Comparison of ENCODE assay signal across 20 cellular contexts in the genomic region with DNA sequence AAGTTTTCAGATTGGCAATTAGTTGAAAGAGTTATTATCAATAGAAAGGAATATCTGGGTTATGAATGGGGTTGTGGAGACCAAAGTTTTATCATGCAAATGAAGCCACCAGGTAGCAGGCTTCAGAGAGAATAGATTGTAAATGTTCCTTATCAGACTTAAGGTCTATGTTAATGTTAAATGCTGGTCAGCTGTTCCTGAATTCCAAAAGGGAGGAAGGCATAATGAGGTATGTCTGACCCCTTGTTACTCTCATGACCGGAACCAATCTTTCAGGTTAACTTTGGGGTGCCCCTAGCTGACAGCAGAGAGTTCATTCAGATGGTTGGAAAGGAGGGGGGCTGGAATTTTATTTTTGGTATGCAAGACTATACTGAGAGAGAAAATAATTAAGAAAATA. TPM values are rescaled to one million over a fixed set of nuclear protein-coding genes. Genes with fewer than 3 reads are reported as not detected.
DNase-seq lines count a peak whose midpoint lies in the region; ATAC-seq and TF ChIP-seq lines count a peak whose summit lies in the region.
"Had no signal": no experiment of that assay in that cellular context is flagged by ENCODE, and none has a peak within 500 bp of the region (broad histone marks: within the 10 kb centered on the region; RNA-seq: fewer than 3 reads in every experiment).

No MANE protein-coding gene starts in this region.

- peak; percentile 6 for DNase-seq in ELF-1 (ENCODE audit: low read depth, low spot score)
- DNase-seq in WTC11 (ENCODE audit: low spot score), result no peak
- DNase-seq in iPS DF 6.9 (ENCODE audit: low read depth, low spot score), result peak; percentile 9
- DNase-seq in NCI-H82 treated with DMSO at 0.1 percent for 48 hours (lab: John Stamatoyannopoulos, UW; ENCODE audit: unreplicated experiment), result no peak
- no peak for DNase-seq in Right ventricle myocardium inferior (ENCODE audit: missing footprints)
- DNase-seq: Caco-2; CD4-positive, CD25-positive, alpha-beta regulatory T cell; CD8-positive, alpha-beta T cell; DMS153; DND-41; GDM1; GM23248; HFFc6 had no signal

- H3K36me3 ChIP-seq in iPS DF 6.9 (ENCODE audit: control insufficient read depth, insufficient read depth, low read length), result no peaks in the 10 kb centered on the region
- H3K36me3 ChIP-seq: BLaER1, HAP-1 had no signal

- no peak overlapping the region for H3K4me3 ChIP-seq in iPS DF 6.9 (ENCODE audit: low read length)
- H3K4me3 ChIP-seq: BLaER1, GM12878, GM23248, HAP-1 had no signal

- no peaks in the 10 kb centered on the region for H3K27me3 ChIP-seq in iPS DF 6.9 (ENCODE audit: control insufficient read depth, insufficient read depth, low read length)
- H3K27me3 ChIP-seq: BLaER1 had no signal

- WGBS in iPS DF 6.9 (ENCODE audit: insufficient coverage, insufficient read length), result no CpG with 5 or more reads among the region's 1 CpG

- H3K4me1 ChIP-seq in iPS DF 6.9 (ENCODE audit: control insufficient read depth, insufficient read depth, low read length), result no peaks in the 10 kb centered on the region
- H3K4me1 ChIP-seq: BLaER1, Caco-2, HAP-1 had no signal

- H3K27ac ChIP-seq in iPS DF 6.9 (ENCODE audit: low read length), result no peak overlapping the region
- H3K27ac ChIP-seq: 22Rv1, BLaER1, C4-2B, GM23248 had no signal

- peak overlapping the region; percentile 43; the same call in 1 of the 2 replicates for H3K27ac Mint-ChIP-seq in WTC11
- H3K27ac Mint-ChIP-seq: B cell; CD4-positive, CD25-positive, alpha-beta regulatory T cell; CD8-positive, alpha-beta T cell; HFFc6 had no signal

- peaks cover 37% of the 10 kb centered on the region for H3K4me1 Mint-ChIP-seq in WTC11
- H3K4me1 Mint-ChIP-seq: B cell; CD4-positive, CD25-positive, alpha-beta regulatory T cell had no signal

- POLR2A ChIA-PET in WTC11 (lab: Charles Lee), result no interaction called here

- no peaks in the 10 kb centered on the region for H3K9me3 ChIP-seq in iPS DF 6.9 (ENCODE audit: control insufficient read depth, insufficient read depth, low read length)
- H3K9me3 ChIP-seq: BLaER1, Caco-2, HAP-1 had no signal

- peak overlapping the region; percentile 3; the same call in 1 of the 2 replicates for H3K4me3 Mint-ChIP-seq in WTC11
- H3K4me3 Mint-ChIP-seq: B cell; CD4-positive, CD25-positive, alpha-beta regulatory T cell; CD8-positive, alpha-beta T cell; HFFc6 had no signal

- peaks cover 4% of the 10 kb centered on the region for H3K9me3 Mint-ChIP-seq in WTC11

- no peaks in the 10 kb centered on the region for H3K27me3 Mint-ChIP-seq in WTC11 (ENCODE audit: low read depth)
- H3K27me3 Mint-ChIP-seq: B cell; CD4-positive, CD25-positive, alpha-beta regulatory T cell had no signal

- no peak for TF ChIP-seq CTCF in WTC11 (IDR thresholded peaks at IDR 0.05)

- intact Hi-C loops in Right ventricle myocardium inferior (cut with DNase I), result no loop called here

- H3K36me3 Mint-ChIP-seq in WTC11, result peaks cover 3% of the 10 kb centered on the region; the same call in 1 of the 2 replicates
- H3K36me3 Mint-ChIP-seq: CD4-positive, CD25-positive, alpha-beta regulatory T cell; CD8-positive, alpha-beta T cell had no signal

- CTCF ChIA-PET in WTC11 (lab: Charles Lee), result interaction anchor here (1.1 kb wide), 1 partner anchor 471 kb away, joined by 3 read pairs; no protein-coding TSS in a partner anchor

- ATAC-seq in WTC11, result peak; percentile 64; the same call in 1 of the 2 replicates
- ATAC-seq in HG02759 (IDR thresholded peaks at IDR 0.05; ENCODE audit: unreplicated experiment), result no peak
- no peak for ATAC-seq in Right ventricle myocardium inferior
- ATAC-seq: CD8-positive, alpha-beta T cell; GM12878 had no signal

TF ChIP-seq in WTC11, 78 proteins besides CTCF, POLR2A, EP300 and RAD21:
- TF ChIP-seq USF2 (CRISPR knock-in tag; IDR thresholded peaks at IDR 0.05) (0 out of 2 replicates have a peak, but pooled peaks have one; percentile 11), FOXP1 (CRISPR knock-in tag; IDR thresholded peaks at IDR 0.05; ENCODE audit: borderline replicate concordance) (no peak), NFE2L1 (CRISPR knock-in tag; IDR thresholded peaks at IDR 0.05) (no peak), TEAD1 (CRISPR knock-in tag; IDR thresholded peaks at IDR 0.05) (0 out of 2 replicates have a peak, but pooled peaks have one; percentile 25)
- TF ChIP-seq, protein P1, sequence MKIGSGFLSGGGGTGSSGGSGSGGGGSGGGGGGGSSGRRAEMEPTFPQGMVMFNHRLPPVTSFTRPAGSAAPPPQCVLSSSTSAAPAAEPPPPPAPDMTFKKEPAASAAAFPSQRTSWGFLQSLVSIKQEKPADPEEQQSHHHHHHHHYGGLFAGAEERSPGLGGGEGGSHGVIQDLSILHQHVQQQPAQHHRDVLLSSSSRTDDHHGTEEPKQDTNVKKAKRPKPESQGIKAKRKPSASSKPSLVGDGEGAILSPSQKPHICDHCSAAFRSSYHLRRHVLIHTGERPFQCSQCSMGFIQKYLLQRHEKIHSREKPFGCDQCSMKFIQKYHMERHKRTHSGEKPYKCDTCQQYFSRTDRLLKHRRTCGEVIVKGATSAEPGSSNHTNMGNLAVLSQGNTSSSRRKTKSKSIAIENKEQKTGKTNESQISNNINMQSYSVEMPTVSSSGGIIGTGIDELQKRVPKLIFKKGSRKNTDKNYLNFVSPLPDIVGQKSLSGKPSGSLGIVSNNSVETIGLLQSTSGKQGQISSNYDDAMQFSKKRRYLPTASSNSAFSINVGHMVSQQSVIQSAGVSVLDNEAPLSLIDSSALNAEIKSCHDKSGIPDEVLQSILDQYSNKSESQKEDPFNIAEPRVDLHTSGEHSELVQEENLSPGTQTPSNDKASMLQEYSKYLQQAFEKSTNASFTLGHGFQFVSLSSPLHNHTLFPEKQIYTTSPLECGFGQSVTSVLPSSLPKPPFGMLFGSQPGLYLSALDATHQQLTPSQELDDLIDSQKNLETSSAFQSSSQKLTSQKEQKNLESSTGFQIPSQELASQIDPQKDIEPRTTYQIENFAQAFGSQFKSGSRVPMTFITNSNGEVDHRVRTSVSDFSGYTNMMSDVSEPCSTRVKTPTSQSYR (CRISPR knock-in tag; IDR thresholded peaks at IDR 0.05), result no peak
- TF ChIP-seq, protein P2, sequence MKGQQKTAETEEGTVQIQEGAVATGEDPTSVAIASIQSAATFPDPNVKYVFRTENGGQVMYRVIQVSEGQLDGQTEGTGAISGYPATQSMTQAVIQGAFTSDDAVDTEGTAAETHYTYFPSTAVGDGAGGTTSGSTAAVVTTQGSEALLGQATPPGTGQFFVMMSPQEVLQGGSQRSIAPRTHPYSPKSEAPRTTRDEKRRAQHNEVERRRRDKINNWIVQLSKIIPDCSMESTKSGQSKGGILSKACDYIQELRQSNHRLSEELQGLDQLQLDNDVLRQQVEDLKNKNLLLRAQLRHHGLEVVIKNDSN (CRISPR knock-in tag; IDR thresholded peaks at IDR 0.05), result no peak; the same call in 1 of the 2 replicates

RNA-seq across cellular contexts. Expression of gene RIT2, which starts 47.9 kb away (rescaled TPM):
- total RNA-seq in WTC11 (2021), result 0.64 to 1.5 TPM (median 1.4 TPM) in 3 replicates
- not detected for total RNA-seq in Right ventricle myocardium inferior
- total RNA-seq: B cell; Caco-2; CD4-positive, CD25-positive, alpha-beta regulatory T cell; CD8-positive, alpha-beta T cell; GM12878; GM23248; HFFc6 had no signal

Comparison
In these comparisons a context has a peak if more than half of its experiments do, and no peak if none do; other contexts are left out.
1. DNase-seq: peak in ELF-1 (single experiment) and iPS DF 6.9 (single experiment); none in WTC11 (single experiment), NCI-H82 treated with DMSO at 0.1 percent for 48 hours (single experiment) and Right ventricle myocardium inferior (single experiment).